In the genomic region with DNA sequence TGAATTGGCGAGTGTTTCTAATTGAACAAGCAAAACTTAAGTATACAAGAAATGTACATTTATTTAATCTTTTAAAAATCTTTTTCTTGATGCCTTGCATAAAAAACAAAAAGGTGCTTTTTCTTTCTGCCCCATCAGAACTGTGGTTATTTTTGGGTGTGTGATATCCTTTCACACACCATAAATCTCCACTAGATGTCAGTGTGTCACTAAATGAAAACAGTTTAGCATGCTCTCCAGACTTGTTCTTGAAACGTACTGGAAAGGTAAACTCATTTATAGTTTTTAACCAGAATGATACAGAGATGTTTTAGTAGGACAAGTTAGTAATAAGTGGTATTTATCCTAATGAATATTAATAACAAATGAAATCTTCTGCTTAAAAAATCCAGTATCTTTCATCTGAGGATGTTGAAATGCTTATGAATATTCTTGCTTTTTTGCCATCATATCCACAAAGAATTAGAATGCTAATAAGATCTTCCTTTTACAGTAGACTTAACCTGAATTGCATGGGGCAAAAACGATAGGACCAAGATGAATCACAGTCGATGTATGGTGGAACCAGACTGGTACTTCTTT, we compare ENCODE assay signal across 7 cellular contexts.
DNase-seq lines count a peak whose midpoint lies in the region; ATAC-seq and TF ChIP-seq lines count a peak whose summit lies in the region.

No MANE protein-coding gene starts in this region.

- H3K4me1 ChIP-seq in testis = no peaks in the 10 kb centered on the region

- 53 to 58% methylated on average over 4 of the region's 4 CpGs for WGBS in testis, 2 donors

- DNase-seq in DMS53 treated with DMSO at 0.1 percent for 48 hours (lab: John Stamatoyannopoulos, UW; ENCODE audit: unreplicated experiment) (peak; percentile 62), NCI-H2227 (lab: John Stamatoyannopoulos, UW; ENCODE audit: unreplicated experiment) (peak; percentile 87), astrocyte of the hippocampus (ENCODE audit: low read depth, low spot score) (peak; percentile 67), iris pigment epithelial cell (ENCODE audit: low read depth) (peak; percentile 56), testis (no peak)

- intact Hi-C loops in testis (cut with DNase I; ENCODE audit: low total_unique reads) = no loop called here

- H3K4me3 ChIP-seq in testis = no peak overlapping the region

- H3K27ac ChIP-seq in testis = no peak overlapping the region

- H3K27me3 ChIP-seq in testis = no peaks in the 10 kb centered on the region

- peak; percentile 15 to 44 (median 21) for TF ChIP-seq CTCF in testis (IDR thresholded peaks at IDR 0.05)

- TF ChIP-seq POLR2A in testis (IDR thresholded peaks at IDR 0.05) = no peak

- ATAC-seq in GM19023 (IDR thresholded peaks at IDR 0.05; ENCODE audit: unreplicated experiment) (peak; percentile 91), HG03095 (IDR thresholded peaks at IDR 0.05; ENCODE audit: unreplicated experiment) (peak; percentile 88)

- H3K9me3 ChIP-seq in testis = no peaks in the 10 kb centered on the region

- no peaks in the 10 kb centered on the region for H3K36me3 ChIP-seq in testis (ENCODE audit: low read depth, missing control alignments)
